In the genomic region with DNA sequence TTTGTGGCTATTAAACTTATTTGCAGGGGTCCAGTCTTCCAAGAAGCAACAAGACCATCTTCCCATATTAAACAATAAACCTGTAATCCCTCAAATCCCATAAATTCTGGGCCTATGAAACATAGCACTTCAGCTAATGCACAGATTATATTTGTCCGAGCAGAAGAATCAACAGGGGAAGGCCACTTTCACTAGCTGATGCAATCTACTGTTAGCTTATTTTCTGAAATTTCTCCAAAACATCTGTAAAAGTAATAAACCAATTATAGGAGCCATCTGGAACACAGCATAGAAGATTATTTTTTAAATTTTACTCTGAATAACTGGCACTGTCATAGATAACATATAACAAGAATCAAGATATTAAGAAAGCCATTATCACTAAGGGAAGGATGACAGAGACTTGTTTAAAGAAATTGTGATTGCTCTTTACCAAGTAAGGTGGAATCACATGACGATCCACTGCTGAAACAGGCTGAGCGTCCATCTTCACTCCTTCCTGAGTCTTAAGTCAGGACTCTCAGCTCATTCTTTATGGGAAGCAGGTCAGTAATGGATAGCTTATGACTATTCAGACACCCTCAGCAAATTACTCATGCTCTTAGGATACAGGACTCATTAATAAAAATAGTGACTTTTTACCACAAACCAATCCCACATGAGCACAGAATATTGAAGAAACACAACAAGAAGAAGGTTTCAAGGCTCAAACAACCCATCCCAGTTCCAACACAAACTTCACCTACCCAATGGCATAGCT, we compare ENCODE assay signal across 17 cellular contexts.
A peak's percentile ranks its signal among the peaks of the same experiment; 100 is the strongest.
DNase-seq lines count a peak whose midpoint lies in the region; ATAC-seq, FAIRE-seq and TF ChIP-seq lines count a peak whose summit lies in the region.
"Had no signal": no experiment of that assay in that cellular context is flagged by ENCODE, and none has a peak within 500 bp of the region (broad histone marks: within the 10 kb centered on the region; RNA-seq: fewer than 3 reads in every experiment).

No MANE protein-coding gene starts in this region.

- no peak overlapping the region for H3K4me2 ChIP-seq in GM23338
- no peak overlapping the region for H3K4me2 ChIP-seq in astrocyte (ENCODE audit: low read length)
- H3K4me2 ChIP-seq: BLaER1 had no signal

- H3K27me3 Mint-ChIP-seq in GM23338 (ENCODE audit: insufficient read depth, low read depth, poor library complexity) (peaks cover 1% of the 10 kb centered on the region), astrocyte (ENCODE audit: low read depth, unreplicated experiment) (no peaks in the 10 kb centered on the region)
- H3K27me3 Mint-ChIP-seq: CD8-positive, alpha-beta memory T cell had no signal

- FAIRE-seq in astrocyte (lab: Jason Lieb, UNC) (peak; percentile 43), GM12891 (lab: Jason Lieb, UNC) (no peak)

- no peak for TF ChIP-seq CTCF in GM23338 (conservative IDR thresholded peaks at IDR 0.05; ENCODE audit: low read depth in 2 of 2)
- no peak for TF ChIP-seq CTCF in astrocyte (IDR thresholded peaks at IDR 0.05; ENCODE audit: insufficient read depth, low read depth, low read length)
- no peak for TF ChIP-seq CTCF in foreskin fibroblast (IDR thresholded peaks at IDR 0.05; ENCODE audit: low read depth, low read length)

- H3K79me2 ChIP-seq in GM23338 (replicated peaks; ENCODE audit: insufficient read depth) = no peaks in the 10 kb centered on the region
- no peaks in the 10 kb centered on the region for H3K79me2 ChIP-seq in astrocyte (ENCODE audit: insufficient read depth, low read length)

- H3K4me3 Mint-ChIP-seq in GM23338 = no peak overlapping the region
- no peak overlapping the region for H3K4me3 Mint-ChIP-seq in astrocyte (ENCODE audit: unreplicated experiment)
- H3K4me3 Mint-ChIP-seq: CD8-positive, alpha-beta memory T cell had no signal

- ATAC-seq in GM23338 = no peak
- ATAC-seq: PC-3 had no signal

- H3K9ac ChIP-seq in astrocyte (ENCODE audit: low read length) = no peak overlapping the region
- H3K9ac ChIP-seq: BLaER1 had no signal

- H3K4me1 Mint-ChIP-seq in GM23338 (no peaks in the 10 kb centered on the region), astrocyte (ENCODE audit: low read depth, unreplicated experiment) (peaks cover 26% of the 10 kb centered on the region)
- H3K4me1 Mint-ChIP-seq: CD8-positive, alpha-beta memory T cell had no signal

- H3F3A ChIP-seq in GM23338 (replicated peaks; ENCODE audit: low read depth) = no peaks in the 10 kb centered on the region

- H3K4me3 ChIP-seq in GM23338 (no peak overlapping the region), astrocyte (ENCODE audit: insufficient read depth, low read depth, low read length) (no peak overlapping the region), foreskin fibroblast (ENCODE audit: low read depth in 1 of 2, low read length in 2 of 2) (no peak overlapping the region)
- H3K4me3 ChIP-seq: BLaER1 had no signal

- no peaks in the 10 kb centered on the region for H3K9me2 ChIP-seq in GM23338 (ENCODE audit: insufficient read depth)

- H3K36me3 ChIP-seq in GM23338 (ENCODE audit: insufficient read depth) (no peaks in the 10 kb centered on the region), astrocyte (ENCODE audit: insufficient read depth, low read length) (no peaks in the 10 kb centered on the region)
- H3K36me3 ChIP-seq: BLaER1 had no signal

- H3K9me3 ChIP-seq in astrocyte (ENCODE audit: insufficient read depth, low read depth, low read length) = no peaks in the 10 kb centered on the region
- H3K9me3 ChIP-seq: BLaER1 had no signal

- H3K27ac ChIP-seq in GM23338 (ENCODE audit: low read depth) (no peak overlapping the region), astrocyte (ENCODE audit: low read depth, low read length) (peak overlapping the region; percentile 40)
- H3K27ac ChIP-seq: BLaER1 had no signal

- no peaks in the 10 kb centered on the region for H3K4me1 ChIP-seq in GM23338 (ENCODE audit: insufficient read depth)
- peaks cover 16% of the 10 kb centered on the region for H3K4me1 ChIP-seq in astrocyte (ENCODE audit: insufficient read depth, low read length)

- no peak for TF ChIP-seq POLR2A in GM12891 (IDR thresholded peaks at IDR 0.05; ENCODE audit: low read depth, low read length)

- H3K27ac Mint-ChIP-seq in GM23338 = no peak overlapping the region
- peak overlapping the region; percentile 91 for H3K27ac Mint-ChIP-seq in astrocyte (ENCODE audit: unreplicated experiment)
- H3K27ac Mint-ChIP-seq: CD8-positive, alpha-beta memory T cell had no signal

- peak overlapping the region; percentile 73; the same call in 1 of the 2 replicates for H2AFZ ChIP-seq in GM23338
- peak overlapping the region; percentile 8 for H2AFZ ChIP-seq in astrocyte (ENCODE audit: low read depth, low read length)

- H4K20me1 ChIP-seq in GM23338 (replicated peaks; ENCODE audit: insufficient read depth) = no peaks in the 10 kb centered on the region
- no peaks in the 10 kb centered on the region for H4K20me1 ChIP-seq in astrocyte (ENCODE audit: insufficient read depth, low read length)
- H4K20me1 ChIP-seq: BLaER1 had no signal

- DNase-seq in GM23338 (ENCODE audit: low spot score) (no peak), astrocyte (ENCODE audit: low read depth) (peak; percentile 80), foreskin fibroblast (peak; percentile 3 to 63), renal cortical epithelial cell (ENCODE audit: low read depth) (peak; percentile 66), GM12891 (ENCODE audit: insufficient read length, low spot score) (no peak), NCI-H1694 (lab: John Stamatoyannopoulos, UW) (no peak), SKM-1 (lab: John Stamatoyannopoulos, UW; ENCODE audit: unreplicated experiment) (no peak)
- DNase-seq: CD8-positive, alpha-beta memory T cell; DMS 273 treated with DMSO at 0.1 percent for 48 hours; EL; HCEC 1CT; Karpas-422; NCI-H1417; NCI-H2029 treated with DMSO at 0.1 percent for 48 hours; NCI-H526; PC-3 had no signal

- no peaks in the 10 kb centered on the region for H3K9me3 Mint-ChIP-seq in GM23338
- no peaks in the 10 kb centered on the region for H3K9me3 Mint-ChIP-seq in astrocyte (ENCODE audit: unreplicated experiment)

- H3K27me3 ChIP-seq in GM23338 (ENCODE audit: insufficient read depth) = no peaks in the 10 kb centered on the region
- H3K27me3 ChIP-seq in astrocyte (ENCODE audit: insufficient read depth, low read length) = no peaks in the 10 kb centered on the region
- H3K27me3 ChIP-seq: BLaER1 had no signal

- H3K36me3 Mint-ChIP-seq in GM23338 (ENCODE audit: low read depth) (no peaks in the 10 kb centered on the region), astrocyte (ENCODE audit: low read depth, unreplicated experiment) (no peaks in the 10 kb centered on the region)
- H3K36me3 Mint-ChIP-seq: CD8-positive, alpha-beta memory T cell had no signal

TF ChIP-seq in GM23338, 12 proteins besides CTCF, POLR2A, EP300 and RAD21 (continues in another document):
- no peak for TF ChIP-seq NANOG (IDR thresholded peaks at IDR 0.05; ENCODE audit: borderline replicate concordance)
- TF ChIP-seq CREB1 (CRISPR knock-in tag; IDR thresholded peaks at IDR 0.05; ENCODE audit: low read depth) = no peak
- no peak for TF ChIP-seq ZNF114 (CRISPR knock-in tag; IDR thresholded peaks at IDR 0.05)
- TF ChIP-seq EZH2 (IDR thresholded peaks at IDR 0.05; ENCODE audit: low read depth, unreplicated experiment) = no peak
- TF ChIP-seq, protein P1, sequence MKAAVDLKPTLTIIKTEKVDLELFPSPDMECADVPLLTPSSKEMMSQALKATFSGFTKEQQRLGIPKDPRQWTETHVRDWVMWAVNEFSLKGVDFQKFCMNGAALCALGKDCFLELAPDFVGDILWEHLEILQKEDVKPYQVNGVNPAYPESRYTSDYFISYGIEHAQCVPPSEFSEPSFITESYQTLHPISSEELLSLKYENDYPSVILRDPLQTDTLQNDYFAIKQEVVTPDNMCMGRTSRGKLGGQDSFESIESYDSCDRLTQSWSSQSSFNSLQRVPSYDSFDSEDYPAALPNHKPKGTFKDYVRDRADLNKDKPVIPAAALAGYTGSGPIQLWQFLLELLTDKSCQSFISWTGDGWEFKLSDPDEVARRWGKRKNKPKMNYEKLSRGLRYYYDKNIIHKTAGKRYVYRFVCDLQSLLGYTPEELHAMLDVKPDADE (IDR thresholded peaks at IDR 0.05) = no peak
- TF ChIP-seq EZH2phosphoT487 (IDR thresholded peaks at IDR 0.05; ENCODE audit: unreplicated experiment) = no peak

TF ChIP-seq in GM12891, 5 proteins besides CTCF, POLR2A, EP300 and RAD21:
- TF ChIP-seq PAX5 (IDR thresholded peaks at IDR 0.05; ENCODE audit: insufficient read depth, low read length, severe bottlenecking) (no peak), SPI1 (IDR thresholded peaks at IDR 0.05; ENCODE audit: low read depth, low read length) (no peak), POLR2AphosphoS5 (IDR thresholded peaks at IDR 0.05; ENCODE audit: low read depth, low read length) (no peak), POU2F2 (IDR thresholded peaks at IDR 0.05; ENCODE audit: low read depth, low read length) (no peak), TAF1 (IDR thresholded peaks at IDR 0.05; ENCODE audit: low read depth, low read length) (no peak)

Comparison
In these comparisons a context has a peak if more than half of its experiments do, and no peak if none do; other contexts are left out.
1. DNase-seq: peak in astrocyte (single experiment), foreskin fibroblast (2 of 2) and renal cortical epithelial cell (single experiment); none in GM23338 (single experiment), GM12891 (single experiment), NCI-H1694 (single experiment) and SKM-1 (single experiment).